ENCODE assay signal across 24 cellular contexts in the genomic region with DNA sequence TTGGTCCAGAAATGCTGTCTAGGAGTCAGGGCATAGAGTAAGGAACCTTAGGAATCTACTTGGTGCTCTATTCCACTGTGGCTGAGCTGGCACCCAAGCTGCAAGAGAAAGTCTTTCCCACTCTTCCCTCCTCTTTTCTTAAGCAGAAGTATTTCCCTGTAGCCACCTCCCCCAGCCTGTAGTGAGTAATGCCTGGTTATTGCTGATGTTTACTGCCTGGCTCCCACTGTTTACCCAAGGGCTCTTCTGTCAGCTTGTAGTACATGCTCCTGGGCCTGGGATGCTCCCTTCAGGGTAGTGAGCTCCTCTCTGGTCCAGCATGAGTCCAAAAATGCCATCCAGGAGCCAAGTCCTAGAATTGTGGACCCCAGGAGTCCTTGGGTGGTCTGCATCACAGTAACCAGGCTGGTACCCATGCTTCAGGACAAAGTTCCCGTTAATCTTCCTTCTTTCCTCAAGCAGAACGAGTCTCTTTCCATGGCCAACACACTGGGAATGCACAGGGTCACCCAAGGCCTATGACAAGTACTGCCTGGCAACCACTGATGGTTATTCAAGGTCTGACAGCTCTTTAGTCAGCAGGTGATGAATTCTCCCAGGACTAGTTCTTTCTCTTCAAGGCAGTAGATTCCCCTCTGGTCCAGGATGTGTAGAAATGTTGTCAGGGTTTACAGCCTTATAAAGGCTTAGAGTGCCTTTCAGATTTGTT. TPM values are rescaled to one million over a fixed set of nuclear protein-coding genes. Genes with fewer than 3 reads are reported as not detected.
DNase-seq lines count a peak whose midpoint lies in the region; ATAC-seq and TF ChIP-seq lines count a peak whose summit lies in the region.
"Had no signal": no experiment of that assay in that cellular context is flagged by ENCODE, and none has a peak within 500 bp of the region (broad histone marks: within the 10 kb centered on the region; RNA-seq: fewer than 3 reads in every experiment).

No MANE protein-coding gene starts in this region.

- in situ Hi-C loops in GM13977 (cut with MboI; ENCODE audit: low pct_unique_long_range_greater_than_20kb, low sequenced_read_pairs, unreplicated experiment): no loop called here

- no peak for ATAC-seq in upper lobe of left lung (ENCODE audit: low FRiP score in 2 of 2)
- ATAC-seq: activated CD4-positive, CD25-positive, alpha-beta regulatory T cell treated with anti-CD3 and anti-CD28 coated beads, Interleukin-2, amount 50 U/mL, for 24 hours; gastrocnemius medialis; natural killer cell treated with Interleukin-12 subunit alpha and Interleukin-12 subunit beta and Interleukin-15 and Interleukin-18, amount 100 ng/mL, for 72 hours had no signal

- H3K36me3 ChIP-seq in upper lobe of left lung: no peaks in the 10 kb centered on the region
- H3K36me3 ChIP-seq: gastrocnemius medialis, vagina had no signal

- TF ChIP-seq EP300 in upper lobe of left lung (IDR thresholded peaks at IDR 0.05): no peak

- WGBS in upper lobe of left lung, 2 donors: 86 to 96% methylated on average over 2 of the region's 2 CpGs

- POLR2A ChIA-PET in AG04450 (lab: Yijun Ruan, JAX): interaction anchor here (0.6 kb wide), 1 partner anchor 18 kb away, joined by 3 read pairs; a partner anchor contains a TSS

- TF ChIP-seq CTCF in AG04450 (IDR thresholded peaks at IDR 0.05; ENCODE audit: low read depth, low read length) (no peak), cardiac fibroblast (IDR thresholded peaks at IDR 0.05; ENCODE audit: low read depth, low read length) (no peak), GM13977 (IDR thresholded peaks at IDR 0.05; ENCODE audit: extremely low read depth, insufficient read depth, missing control alignments) (no peak), upper lobe of left lung (IDR thresholded peaks at IDR 0.05) (no peak)

- H3K27me3 ChIP-seq in AG04450 (ENCODE audit: control insufficient read depth, insufficient read depth, low read length) (no peaks in the 10 kb centered on the region), upper lobe of left lung (no peaks in the 10 kb centered on the region)
- H3K27me3 ChIP-seq: gastrocnemius medialis, vagina had no signal

- CTCF ChIA-PET in AG04450 (lab: Charles Lee): interaction anchor here (1.6 kb wide), 1 partner anchor 235 kb away, joined by 4 read pairs; a partner anchor contains a TSS

- H3K9me3 ChIP-seq in AG04450 (ENCODE audit: control insufficient read depth, insufficient read depth, low read length): no peaks in the 10 kb centered on the region
- H3K9me3 ChIP-seq in upper lobe of left lung: no peaks in the 10 kb centered on the region
- H3K9me3 ChIP-seq: gastrocnemius medialis, vagina had no signal

- H3K4me3 ChIP-seq in AG04450 (ENCODE audit: low read depth, low read length) (no peak overlapping the region), cardiac fibroblast (replicated peaks in 1 of 2; ENCODE audit: low read depth in 2 of 2, low read length in 2 of 2) (no peak overlapping the region), upper lobe of left lung (no peak overlapping the region)
- H3K4me3 ChIP-seq: gastrocnemius medialis, vagina had no signal

- H3K4me1 ChIP-seq in upper lobe of left lung: no peaks in the 10 kb centered on the region

- H3K27ac ChIP-seq in AG04450 (ENCODE audit: low read depth, low read length): peak overlapping the region; percentile 41
- no peak overlapping the region for H3K27ac ChIP-seq in upper lobe of left lung
- H3K27ac ChIP-seq: gastrocnemius medialis, RWPE1, vagina had no signal

- DNase-seq in AG04450 (ENCODE audit: low read depth, low spot score): peak; percentile 43
- peak; percentile 19 for DNase-seq in LHCN-M2 (ENCODE audit: low read depth)
- DNase-seq in cardiac fibroblast (ENCODE audit: low read depth in 2 of 2): peak; percentile 16 to 52
- peak; percentile 57 for DNase-seq in iris pigment epithelial cell (ENCODE audit: low read depth)
- no peak for DNase-seq in Kasumi-1 (lab: John Stamatoyannopoulos, UW)
- no peak for DNase-seq in GM13977 (ENCODE audit: low spot score)
- DNase-seq in retina: no peak
- no peak for DNase-seq in upper lobe of left lung
- DNase-seq: activated naive CD8-positive, alpha-beta T cell treated with anti-CD3 and anti-CD28 coated beads for 36 hours; CD4-positive, alpha-beta memory T cell; cerebellar nuclear complex; DMS79; effector CD8-positive, alpha-beta T cell; gastrocnemius medialis; MV-4-11; NCI-H187; NCI-H345; posterior cingulate gyrus; small intestine; stimulated activated CD4-positive, alpha-beta T cell treated with anti-CD3 and anti-CD28 coated beads, Interleukin-4, amount 100 ng/mL, for 24 hours had no signal

- TF ChIP-seq POLR2A in upper lobe of left lung (IDR thresholded peaks at IDR 0.05): no peak

RNA-seq across cellular contexts. Expression of a gene that starts 17.6 kb away (rescaled TPM):
- 32.2 and 32.7 TPM in 2 replicates for polyA plus RNA-seq in AG04450 (2011; rRNA removed)
- 46.5 and 50.4 TPM in 2 replicates for polyA minus RNA-seq in AG04450 (2011; rRNA and poly(A)+ RNA removed)
- total RNA-seq in LHCN-M2 (2014; rRNA removed) (26.3 and 27.7 TPM in 2 replicates), upper lobe of left lung (10 to 100 TPM; 14.2 to 63.9 (median 40.7) TPM)
- 12.1 TPM for polyA plus RNA-seq in LHCN-M2 (2012)

RNA-seq across cellular contexts. Expression of a gene that starts 32.3 kb away (rescaled TPM):
- polyA plus RNA-seq in AG04450 (2011; rRNA removed): 84.6 and 135 TPM in 2 replicates
- polyA minus RNA-seq in AG04450 (2011; rRNA and poly(A)+ RNA removed): 35.6 and 76.6 TPM in 2 replicates
- total RNA-seq in LHCN-M2 (2014; rRNA removed) (61.0 and 69.6 TPM in 2 replicates), upper lobe of left lung (10 to 100 TPM; 16.8 to 65.0 (median 43.0) TPM)
- 32.6 TPM for polyA plus RNA-seq in LHCN-M2 (2012)

Comparison
In these comparisons a context has a peak if more than half of its experiments do, and no peak if none do; other contexts are left out.
1. DNase-seq: peak in AG04450 (single experiment), LHCN-M2 (single experiment), cardiac fibroblast (2 of 2) and iris pigment epithelial cell (single experiment); none in Kasumi-1 (0 of 2), GM13977 (single experiment), retina (single experiment) and upper lobe of left lung (0 of 2).